ENCODE assay signal across 31 cellular contexts in the genomic region with DNA sequence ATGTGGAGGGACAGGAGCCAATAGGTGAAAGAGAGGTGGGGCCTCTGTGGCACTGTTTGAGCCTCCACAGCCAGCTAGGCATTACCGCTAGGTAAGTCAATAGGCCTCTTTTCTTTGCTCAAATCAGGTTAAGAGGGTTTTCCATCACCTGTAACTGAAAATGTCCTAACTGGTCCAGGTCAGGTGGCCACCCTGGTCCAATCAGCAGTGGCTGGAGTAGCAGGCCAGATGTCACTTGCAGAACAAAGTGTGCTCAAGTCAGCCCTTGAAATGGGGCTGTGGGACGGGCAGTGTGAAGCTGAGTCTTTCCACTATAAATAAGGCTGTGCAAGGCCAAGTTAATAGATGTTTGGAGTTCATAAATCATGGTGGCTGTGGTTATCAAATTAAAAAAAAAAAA.
"Had no signal": no experiment of that assay in that cellular context is flagged by ENCODE, and none has a peak within 500 bp of the region (broad histone marks: within the 10 kb centered on the region; RNA-seq: fewer than 3 reads in every experiment).

No MANE protein-coding gene starts in this region.

- DNase-seq: activated B cell treated with CpG ODN at 0.5 μM for 24 hours; activated CD4-positive, alpha-beta memory T cell treated with anti-CD3 and anti-CD28 coated beads for 36 hours; activated CD4-positive, alpha-beta T cell treated with anti-CD3 and anti-CD28 coated beads for 4 hours; activated CD4-positive, alpha-beta T cell treated with anti-CD3 and anti-CD28 coated beads, Interleukin-2, amount 50 U/mL, for 1 hour; activated CD4-positive, CD25-positive, alpha-beta regulatory T cell treated with anti-CD3 and anti-CD28 coated beads, Interleukin-2, amount 50 U/mL, for 72 hours; activated CD8-positive, alpha-beta memory T cell treated with anti-CD3 and anti-CD28 coated beads, Interleukin-2, amount 50 U/mL, for 4 hours; activated effector memory CD4-positive, alpha-beta T cell treated with Interleukin-2 at 50 U/mL for 16 hours; activated naive CD4-positive, alpha-beta T cell treated with anti-CD3 and anti-CD28 coated beads, Interleukin-2, amount 10 ng/mL, durations not matched to agents 7 days and 5 days; activated naive CD8-positive, alpha-beta T cell treated with anti-CD3 and anti-CD28 coated beads for 36 hours; activated T-cell treated with anti-CD3 and anti-CD28 coated beads for 4 hours; activated T-cell treated with anti-CD3 and anti-CD28 coated beads, Interleukin-2, amount 50 U/mL, for 48 hours; amniotic stem cell; central memory CD4-positive, alpha-beta T cell; Kasumi-1; MG63; NCI-H1048; NCI-H1105 treated with DMSO at 0.1 percent for 48 hours; NCI-H1436; NCI-H1694; NCI-H1930; NCI-H2081 treated with DMSO at 0.1 percent for 48 hours; NCI-H2171 treated with DMSO at 0.1 percent for 48 hours; NCI-H2227 treated with DMSO at 0.1 percent for 48 hours; NCI-H446; NCI-H524 treated with DMSO at 0.1 percent for 48 hours; SHP77 had no signal

- H3K27me3 Mint-ChIP-seq: activated B cell treated with CpG ODN at 0.5 μM for 24 hours; activated CD4-positive, alpha-beta memory T cell treated with anti-CD3 and anti-CD28 coated beads for 36 hours; activated naive CD4-positive, alpha-beta T cell treated with anti-CD3 and anti-CD28 coated beads, Interleukin-2, amount 10 ng/mL, durations not matched to agents 7 days and 5 days; activated naive CD8-positive, alpha-beta T cell treated with anti-CD3 and anti-CD28 coated beads for 36 hours had no signal

- H3K27ac Mint-ChIP-seq: activated B cell treated with CpG ODN at 0.5 μM for 24 hours; activated CD4-positive, alpha-beta memory T cell treated with anti-CD3 and anti-CD28 coated beads for 36 hours; activated naive CD4-positive, alpha-beta T cell treated with anti-CD3 and anti-CD28 coated beads, Interleukin-2, amount 10 ng/mL, durations not matched to agents 7 days and 5 days; activated naive CD8-positive, alpha-beta T cell treated with anti-CD3 and anti-CD28 coated beads for 36 hours; T-helper 2 cell treated with Interferon-gamma antibody and Interleukin-4, amounts not matched to agents 5 μg/mL and 100 μg/mL, for 36 hours had no signal

- H3K9me3 ChIP-seq: MG63, SJCRH30 had no signal

- H3K4me3 ChIP-seq: MG63, SJCRH30, SK-N-MC had no signal

- H3K36me3 ChIP-seq: brain microvascular endothelial cell, MG63, SJCRH30 had no signal

- ATAC-seq: Panc1 had no signal

- H3K4me3 Mint-ChIP-seq: activated B cell treated with CpG ODN at 0.5 μM for 24 hours; activated CD4-positive, alpha-beta memory T cell treated with anti-CD3 and anti-CD28 coated beads for 36 hours; activated naive CD4-positive, alpha-beta T cell treated with anti-CD3 and anti-CD28 coated beads, Interleukin-2, amount 10 ng/mL, durations not matched to agents 7 days and 5 days; activated naive CD8-positive, alpha-beta T cell treated with anti-CD3 and anti-CD28 coated beads for 36 hours; T-helper 2 cell treated with Interferon-gamma antibody and Interleukin-4, amounts not matched to agents 5 μg/mL and 100 μg/mL, for 36 hours had no signal

- H3K27me3 ChIP-seq: brain microvascular endothelial cell, MG63, SJCRH30 had no signal

- H3K27ac ChIP-seq: brain microvascular endothelial cell, SJCRH30, SK-N-MC had no signal

- H3K36me3 Mint-ChIP-seq: activated CD4-positive, alpha-beta memory T cell treated with anti-CD3 and anti-CD28 coated beads for 36 hours; activated naive CD4-positive, alpha-beta T cell treated with anti-CD3 and anti-CD28 coated beads, Interleukin-2, amount 10 ng/mL, durations not matched to agents 7 days and 5 days; activated naive CD8-positive, alpha-beta T cell treated with anti-CD3 and anti-CD28 coated beads for 36 hours had no signal

- H3K4me1 Mint-ChIP-seq: activated B cell treated with CpG ODN at 0.5 μM for 24 hours had no signal

- H3K9me3 Mint-ChIP-seq: activated B cell treated with CpG ODN at 0.5 μM for 24 hours; activated CD4-positive, alpha-beta memory T cell treated with anti-CD3 and anti-CD28 coated beads for 36 hours; activated naive CD4-positive, alpha-beta T cell treated with anti-CD3 and anti-CD28 coated beads, Interleukin-2, amount 10 ng/mL, durations not matched to agents 7 days and 5 days; activated naive CD8-positive, alpha-beta T cell treated with anti-CD3 and anti-CD28 coated beads for 36 hours; T-helper 2 cell treated with Interferon-gamma antibody and Interleukin-4, amounts not matched to agents 5 μg/mL and 100 μg/mL, for 36 hours had no signal
